In genomic region chr17:5355416-5356129, GRCh38 we compare ENCODE assay signal across 15 cellular contexts.
DNase-seq lines count a peak whose midpoint lies in the region; ATAC-seq, FAIRE-seq and TF ChIP-seq lines count a peak whose summit lies in the region.
"Had no signal": no experiment of that assay in that cellular context is flagged by ENCODE, and none has a peak within 500 bp of the region (broad histone marks: within the 10 kb centered on the region; RNA-seq: fewer than 3 reads in every experiment).

No MANE protein-coding gene starts in this region.

- ATAC-seq in SK-N-SH treated with all-trans-retinoic acid at 6 μM for 48 hours = no peak; the same call in 2 of the 3 replicates
- ATAC-seq: CD8-positive, alpha-beta T cell; effector memory CD8-positive, alpha-beta T cell; stimulated activated naive CD8-positive, alpha-beta T cell treated with anti-CD3 and anti-CD28 coated beads, Interleukin-15, amount 100 ng/mL, for 72 hours had no signal

- FAIRE-seq in bronchial epithelial cell (lab: Jason Lieb, UNC) = no peak

- no peaks in the 10 kb centered on the region for H3K9me3 ChIP-seq in vagina

- H3K4me1 ChIP-seq in vagina = no peaks in the 10 kb centered on the region

- TF ChIP-seq POLR2A in vagina (IDR thresholded peaks at IDR 0.05) = no peak

- peaks cover 5% of the 10 kb centered on the region for H3K36me3 ChIP-seq in bronchial epithelial cell (ENCODE audit: control insufficient read depth, insufficient read depth, low read length)
- H3K36me3 ChIP-seq in vagina = peaks cover 5 to 58% of the 10 kb centered on the region in 2 donors

- TF ChIP-seq CTCF in AG09319 (IDR thresholded peaks at IDR 0.05; ENCODE audit: low read depth, low read length) = no peak
- TF ChIP-seq CTCF in bronchial epithelial cell (IDR thresholded peaks at IDR 0.05; ENCODE audit: insufficient read depth, low read length, severe bottlenecking) = no peak
- TF ChIP-seq CTCF in vagina (IDR thresholded peaks at IDR 0.05) = no peak

- peak; percentile 28 for DNase-seq in AG09319 (ENCODE audit: extremely low read depth, low read depth)
- DNase-seq in GM03348 (ENCODE audit: low spot score) = peak; percentile 60
- DNase-seq in bronchial epithelial cell (ENCODE audit: low read depth) = peak; percentile 74
- DNase-seq in left kidney (ENCODE audit: low read depth, low spot score) = peak; percentile 51
- DNase-seq in vagina (ENCODE audit: extremely low spot score in 2 of 2) = no peak
- no peak for DNase-seq in effector CD4-positive, alpha-beta T cell
- DNase-seq in GOT3 (lab: John Stamatoyannopoulos, UW) = no peak
- DNase-seq: activated CD8-positive, alpha-beta memory T cell treated with anti-CD3 and anti-CD28 coated beads, Interleukin-2, amount 50 U/mL, for 4 hours; anterior cingulate cortex; CD8-positive, alpha-beta T cell; effector memory CD8-positive, alpha-beta T cell; stimulated activated CD4-positive, alpha-beta T cell treated with anti-CD3 and anti-CD28 coated beads, Interleukin-4, amount 100 ng/mL, for 24 hours; stimulated activated naive CD8-positive, alpha-beta T cell treated with anti-CD3 and anti-CD28 coated beads, Interleukin-15, amount 100 ng/mL, for 72 hours had no signal

- intact Hi-C loops in vagina (cut with DNase I) = no loop called here

- H3K27me3 ChIP-seq in bronchial epithelial cell (ENCODE audit: control insufficient read depth, insufficient read depth, low read length) = no peaks in the 10 kb centered on the region
- H3K27me3 ChIP-seq in vagina = no peaks in the 10 kb centered on the region

- H3K27ac ChIP-seq in vagina = no peak overlapping the region
- H3K27ac ChIP-seq: HL-60 had no signal

- H3K4me3 ChIP-seq in bronchial epithelial cell (ENCODE audit: low read depth, low read length) (no peak overlapping the region), vagina (no peak overlapping the region)

TF ChIP-seq in SK-N-SH treated with all-trans-retinoic acid at 6 μM for 48 hours, 23 proteins besides CTCF, POLR2A, EP300 and RAD21:
- TF ChIP-seq TCF4 (CRISPR knock-in tag; IDR thresholded peaks at IDR 0.05; ENCODE audit: borderline replicate concordance) = no peak
- TF ChIP-seq, protein P1, sequence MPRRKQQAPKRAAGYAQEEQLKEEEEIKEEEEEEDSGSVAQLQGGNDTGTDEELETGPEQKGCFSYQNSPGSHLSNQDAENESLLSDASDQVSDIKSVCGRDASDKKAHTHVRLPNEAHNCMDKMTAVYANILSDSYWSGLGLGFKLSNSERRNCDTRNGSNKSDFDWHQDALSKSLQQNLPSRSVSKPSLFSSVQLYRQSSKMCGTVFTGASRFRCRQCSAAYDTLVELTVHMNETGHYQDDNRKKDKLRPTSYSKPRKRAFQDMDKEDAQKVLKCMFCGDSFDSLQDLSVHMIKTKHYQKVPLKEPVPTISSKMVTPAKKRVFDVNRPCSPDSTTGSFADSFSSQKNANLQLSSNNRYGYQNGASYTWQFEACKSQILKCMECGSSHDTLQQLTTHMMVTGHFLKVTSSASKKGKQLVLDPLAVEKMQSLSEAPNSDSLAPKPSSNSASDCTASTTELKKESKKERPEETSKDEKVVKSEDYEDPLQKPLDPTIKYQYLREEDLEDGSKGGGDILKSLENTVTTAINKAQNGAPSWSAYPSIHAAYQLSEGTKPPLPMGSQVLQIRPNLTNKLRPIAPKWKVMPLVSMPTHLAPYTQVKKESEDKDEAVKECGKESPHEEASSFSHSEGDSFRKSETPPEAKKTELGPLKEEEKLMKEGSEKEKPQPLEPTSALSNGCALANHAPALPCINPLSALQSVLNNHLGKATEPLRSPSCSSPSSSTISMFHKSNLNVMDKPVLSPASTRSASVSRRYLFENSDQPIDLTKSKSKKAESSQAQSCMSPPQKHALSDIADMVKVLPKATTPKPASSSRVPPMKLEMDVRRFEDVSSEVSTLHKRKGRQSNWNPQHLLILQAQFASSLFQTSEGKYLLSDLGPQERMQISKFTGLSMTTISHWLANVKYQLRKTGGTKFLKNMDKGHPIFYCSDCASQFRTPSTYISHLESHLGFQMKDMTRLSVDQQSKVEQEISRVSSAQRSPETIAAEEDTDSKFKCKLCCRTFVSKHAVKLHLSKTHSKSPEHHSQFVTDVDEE (CRISPR knock-in tag; IDR thresholded peaks at IDR 0.05) = no peak
- no peak for TF ChIP-seq ZNF8 (CRISPR knock-in tag; IDR thresholded peaks at IDR 0.05)
- TF ChIP-seq, protein P2, sequence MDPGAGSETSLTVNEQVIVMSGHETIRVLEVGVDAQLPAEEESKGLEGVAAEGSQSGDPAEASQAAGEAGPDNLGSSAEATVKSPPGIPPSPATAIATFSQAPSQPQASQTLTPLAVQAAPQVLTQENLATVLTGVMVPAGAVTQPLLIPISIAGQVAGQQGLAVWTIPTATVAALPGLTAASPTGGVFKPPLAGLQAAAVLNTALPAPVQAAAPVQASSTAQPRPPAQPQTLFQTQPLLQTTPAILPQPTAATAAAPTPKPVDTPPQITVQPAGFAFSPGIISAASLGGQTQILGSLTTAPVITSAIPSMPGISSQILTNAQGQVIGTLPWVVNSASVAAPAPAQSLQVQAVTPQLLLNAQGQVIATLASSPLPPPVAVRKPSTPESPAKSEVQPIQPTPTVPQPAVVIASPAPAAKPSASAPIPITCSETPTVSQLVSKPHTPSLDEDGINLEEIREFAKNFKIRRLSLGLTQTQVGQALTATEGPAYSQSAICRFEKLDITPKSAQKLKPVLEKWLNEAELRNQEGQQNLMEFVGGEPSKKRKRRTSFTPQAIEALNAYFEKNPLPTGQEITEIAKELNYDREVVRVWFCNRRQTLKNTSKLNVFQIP (CRISPR knock-in tag; IDR thresholded peaks at IDR 0.05; ENCODE audit: borderline replicate concordance, low read depth) = no peak
- TF ChIP-seq SNAI2 (CRISPR knock-in tag; IDR thresholded peaks at IDR 0.05) = no peak
- no peak for TF ChIP-seq ZFP30 (CRISPR knock-in tag; IDR thresholded peaks at IDR 0.05)
- no peak for TF ChIP-seq ZC3H10 (CRISPR knock-in tag; IDR thresholded peaks at IDR 0.05)
- no peak for TF ChIP-seq CSDC2 (CRISPR knock-in tag; IDR thresholded peaks at IDR 0.05)

Comparison
In these comparisons a context has a peak if more than half of its experiments do, and no peak if none do; other contexts are left out.
1. DNase-seq: peak in AG09319 (single experiment), GM03348 (single experiment), bronchial epithelial cell (single experiment) and left kidney (single experiment); none in vagina (0 of 2), effector CD4-positive, alpha-beta T cell (single experiment) and GOT3 (single experiment).